Comparison of ENCODE assay signal across 8 cellular contexts in genomic region chr17:59783221-59784016, GRCh38.
A peak's percentile ranks its signal among the peaks of the same experiment; 100 is the strongest.
DNase-seq lines count a peak whose midpoint lies in the region; ATAC-seq and TF ChIP-seq lines count a peak whose summit lies in the region.

No MANE protein-coding gene starts in this region.

- peaks cover 12% of the 10 kb centered on the region for H3K36me3 Mint-ChIP-seq in natural killer cell treated with Interleukin-12 subunit alpha and Interleukin-12 subunit beta and Interleukin-15 and Interleukin-18, amount 100 ng/mL, for 72 hours

- H2AFZ ChIP-seq in DND-41 (ENCODE audit: low read depth, low read length) = no peak overlapping the region

- no peaks in the 10 kb centered on the region for H3K36me3 ChIP-seq in DND-41 (ENCODE audit: insufficient read depth, low read length)

- no peaks in the 10 kb centered on the region for H4K20me1 ChIP-seq in DND-41 (ENCODE audit: insufficient read depth, low read length)

- peaks cover 61% of the 10 kb centered on the region for H3K4me1 ChIP-seq in DND-41 (ENCODE audit: insufficient read depth, low read length)

- no peak for DNase-seq in DND-41
- DNase-seq in coronary artery (ENCODE audit: low spot score) = no peak
- no peak for DNase-seq in natural killer cell treated with Interleukin-12 subunit alpha and Interleukin-12 subunit beta and Interleukin-15 and Interleukin-18, amount 100 ng/mL, for 72 hours (ENCODE audit: low spot score)
- no peak for DNase-seq in DMS79 treated with DMSO at 0.1 percent for 48 hours (lab: John Stamatoyannopoulos, UW)

- peak overlapping the region; percentile 64 for H3K27ac ChIP-seq in DND-41 (ENCODE audit: low read length)
- H3K27ac ChIP-seq in coronary artery = peak overlapping the region; percentile 64 to 66

- H3K4me3 ChIP-seq in DND-41 (ENCODE audit: low read depth in 1 of 2, low read length in 2 of 2) (no peak overlapping the region), coronary artery (no peak overlapping the region)

- no peaks in the 10 kb centered on the region for H3K9me3 Mint-ChIP-seq in natural killer cell treated with Interleukin-12 subunit alpha and Interleukin-12 subunit beta and Interleukin-15 and Interleukin-18, amount 100 ng/mL, for 72 hours

- no peak overlapping the region for H3K4me2 ChIP-seq in DND-41 (ENCODE audit: insufficient read depth, low read length)

- no peak overlapping the region; the same call in 1 of the 2 replicates for H3K9ac ChIP-seq in DND-41 (ENCODE audit: low read depth, low read length)

- ATAC-seq in DND-41 (ENCODE audit: insufficient read depth, low read depth) (no peak), HG03045 (IDR thresholded peaks at IDR 0.05; ENCODE audit: unreplicated experiment) (no peak), HG03469 (IDR thresholded peaks at IDR 0.05; ENCODE audit: unreplicated experiment) (no peak), GM21786 (IDR thresholded peaks at IDR 0.05; ENCODE audit: unreplicated experiment) (no peak)
- no peak for ATAC-seq in natural killer cell treated with Interleukin-12 subunit alpha and Interleukin-12 subunit beta and Interleukin-15 and Interleukin-18, amount 100 ng/mL, for 72 hours

- no peaks in the 10 kb centered on the region for H3K9me3 ChIP-seq in DND-41 (ENCODE audit: insufficient read depth, low read length, severe bottlenecking)

- H3K4me3 Mint-ChIP-seq in natural killer cell treated with Interleukin-12 subunit alpha and Interleukin-12 subunit beta and Interleukin-15 and Interleukin-18, amount 100 ng/mL, for 72 hours = peak overlapping the region; percentile 81

- H3K27me3 Mint-ChIP-seq in natural killer cell treated with Interleukin-12 subunit alpha and Interleukin-12 subunit beta and Interleukin-15 and Interleukin-18, amount 100 ng/mL, for 72 hours = no peaks in the 10 kb centered on the region

- H3K79me2 ChIP-seq in DND-41 (ENCODE audit: insufficient read depth, low read length) = peaks cover 6% of the 10 kb centered on the region

- H3K27ac Mint-ChIP-seq in natural killer cell treated with Interleukin-12 subunit alpha and Interleukin-12 subunit beta and Interleukin-15 and Interleukin-18, amount 100 ng/mL, for 72 hours = peak overlapping the region; percentile 99 to 100

- no peaks in the 10 kb centered on the region for H3K27me3 ChIP-seq in DND-41 (ENCODE audit: insufficient read depth, low read length, poor library complexity)

- H3K4me1 Mint-ChIP-seq in natural killer cell treated with Interleukin-12 subunit alpha and Interleukin-12 subunit beta and Interleukin-15 and Interleukin-18, amount 100 ng/mL, for 72 hours (ENCODE audit: low read depth in 2 of 2) = peaks cover 40 to 48% of the 10 kb centered on the region in 2 donors

- no peak for TF ChIP-seq CTCF in DND-41 (IDR thresholded peaks at IDR 0.05; ENCODE audit: borderline replicate concordance, extremely low read depth, low read length, poor library complexity, severe bottlenecking)
- TF ChIP-seq CTCF in coronary artery (IDR thresholded peaks at IDR 0.05) = no peak

TF ChIP-seq in PFSK-1, 5 proteins besides CTCF, POLR2A, EP300 and RAD21:
- no peak for TF ChIP-seq FOXP2 (optimal IDR thresholded peaks at IDR 0.05; ENCODE audit: borderline replicate concordance, extremely low read depth, extremely low read length, insufficient read depth)
- TF ChIP-seq POLR2AphosphoS5 (IDR thresholded peaks at IDR 0.05; ENCODE audit: low read depth, low read length) = peak; percentile 70; the same call in 1 of the 2 replicates
- TF ChIP-seq REST (IDR thresholded peaks at IDR 0.05; ENCODE audit: insufficient read depth in 1 of 2, low read depth in 2 of 2, low read length in 2 of 2) = no peak
- TF ChIP-seq TAF1 (IDR thresholded peaks at IDR 0.05; ENCODE audit: borderline replicate concordance, insufficient read depth, low read length) = peak; percentile 20; the same call in 1 of the 2 replicates
- TF ChIP-seq SIN3A (IDR thresholded peaks at IDR 0.05; ENCODE audit: borderline replicate concordance, insufficient read depth, low read length) = no peak
